In genomic region chr15:95160316-95160715, GRCh38 we compare ENCODE assay signal across 21 cellular contexts.
DNase-seq lines count a peak whose midpoint lies in the region; ATAC-seq and TF ChIP-seq lines count a peak whose summit lies in the region.
"Had no signal": no experiment of that assay in that cellular context is flagged by ENCODE, and none has a peak within 500 bp of the region (broad histone marks: within the 10 kb centered on the region; RNA-seq: fewer than 3 reads in every experiment).

No MANE protein-coding gene starts in this region.

- H2BK120ac ChIP-seq in mesenchymal stem cell (ENCODE audit: low read depth, low read length) = no peak overlapping the region

- TF ChIP-seq CTCF in chondrocyte (IDR thresholded peaks at IDR 0.05) = no peak
- no peak for TF ChIP-seq CTCF in GM10266 (IDR thresholded peaks at IDR 0.05; ENCODE audit: control insufficient read depth, insufficient read depth, low read depth, missing control alignments)

- H3K4me1 Mint-ChIP-seq in chondrocyte (ENCODE audit: low read depth) = peaks cover 48% of the 10 kb centered on the region
- H3K4me1 Mint-ChIP-seq: CD4-positive, CD25-positive, alpha-beta regulatory T cell had no signal

- H3K36me3 Mint-ChIP-seq in chondrocyte (ENCODE audit: low read depth) = peaks cover 2% of the 10 kb centered on the region
- H3K36me3 Mint-ChIP-seq: CD4-positive, CD25-positive, alpha-beta regulatory T cell; CD8-positive, alpha-beta T cell had no signal

- peaks cover 23% of the 10 kb centered on the region for H3K9me3 Mint-ChIP-seq in chondrocyte (ENCODE audit: low read depth)
- H3K9me3 Mint-ChIP-seq: HFFc6 had no signal

- peak overlapping the region; percentile 47 for H2AK5ac ChIP-seq in mesenchymal stem cell (ENCODE audit: low read length, severe bottlenecking)

- no peak overlapping the region for H3K4me3 ChIP-seq in mesenchymal stem cell (ENCODE audit: insufficient read depth in 1 of 2, low read depth in 1 of 2, low read length in 2 of 2)
- H3K4me3 ChIP-seq: A549, HAP-1 had no signal

- peaks cover 2% of the 10 kb centered on the region for H3K4me1 ChIP-seq in mesenchymal stem cell (ENCODE audit: control insufficient read depth, insufficient read depth, low read depth, low read length)
- H3K4me1 ChIP-seq: A549, BE2C, HAP-1 had no signal

- H2BK5ac ChIP-seq in mesenchymal stem cell (ENCODE audit: low read depth, low read length, poor library complexity, severe bottlenecking) = no peak overlapping the region

- H3K23ac ChIP-seq in mesenchymal stem cell (ENCODE audit: low read length in 2 of 2) = no peak overlapping the region

- ATAC-seq in left ventricle myocardium superior (peak; percentile 54), Right ventricle myocardium inferior (no peak)
- ATAC-seq: A549; CD8-positive, alpha-beta T cell had no signal

- H3K27ac ChIP-seq in mesenchymal stem cell (ENCODE audit: low read length, poor library complexity, severe bottlenecking) = no peak overlapping the region
- H3K27ac ChIP-seq: A549, C4-2B had no signal

- H4K8ac ChIP-seq in mesenchymal stem cell (ENCODE audit: low read length) = peak overlapping the region; percentile 42

- peak overlapping the region; percentile 22 for H3K27ac Mint-ChIP-seq in chondrocyte (ENCODE audit: unreplicated experiment)
- H3K27ac Mint-ChIP-seq: CD4-positive, CD25-positive, alpha-beta regulatory T cell; CD8-positive, alpha-beta T cell; HFFc6 had no signal

- no peak overlapping the region for H3K4me2 ChIP-seq in mesenchymal stem cell (ENCODE audit: low read length, poor library complexity, severe bottlenecking)
- H3K4me2 ChIP-seq: A549 had no signal

- no peak overlapping the region for H3K4me3 Mint-ChIP-seq in chondrocyte (ENCODE audit: unreplicated experiment)
- H3K4me3 Mint-ChIP-seq: CD4-positive, CD25-positive, alpha-beta regulatory T cell; CD8-positive, alpha-beta T cell; HFFc6 had no signal

- H3K79me1 ChIP-seq in mesenchymal stem cell (replicated peaks; ENCODE audit: low read length, poor library complexity, severe bottlenecking) = no peaks in the 10 kb centered on the region

- H3K27me3 ChIP-seq in mesenchymal stem cell (ENCODE audit: control insufficient read depth in 1 of 2, insufficient read depth in 1 of 2, low read length in 2 of 2) = no peaks in the 10 kb centered on the region
- H3K27me3 ChIP-seq: BE2C had no signal

- no peak overlapping the region for H2BK12ac ChIP-seq in mesenchymal stem cell (ENCODE audit: low read length in 2 of 2)

- H3K9ac ChIP-seq in mesenchymal stem cell (ENCODE audit: low read length) = no peak overlapping the region

- peak overlapping the region in 1 of 2 experiments; percentile 13 for H3K4ac ChIP-seq in mesenchymal stem cell (ENCODE audit: low read depth in 1 of 2, low read length in 2 of 2)

- 84% methylated on average over 4 of the region's 4 CpGs for WGBS in mesenchymal stem cell

- peaks cover 8% of the 10 kb centered on the region for H3K9me3 ChIP-seq in mesenchymal stem cell (ENCODE audit: control insufficient read depth, low read length)
- H3K9me3 ChIP-seq: BE2C, HAP-1 had no signal

- H3K27me3 Mint-ChIP-seq in chondrocyte (ENCODE audit: low read depth) = no peaks in the 10 kb centered on the region
- H3K27me3 Mint-ChIP-seq: CD4-positive, CD25-positive, alpha-beta regulatory T cell had no signal

- no peak overlapping the region for H2AFZ ChIP-seq in mesenchymal stem cell (ENCODE audit: low read depth, low read length)

- intact Hi-C loops in left ventricle myocardium superior (cut with micrococcal nuclease) = no loop called here
- intact Hi-C loops in Right ventricle myocardium inferior (cut with DNase I) = no loop called here

- no peak overlapping the region for H2BK15ac ChIP-seq in mesenchymal stem cell (ENCODE audit: low read depth, poor library complexity, severe bottlenecking)

- no peak overlapping the region for H4K91ac ChIP-seq in mesenchymal stem cell (ENCODE audit: low read length)

- H3K36me3 ChIP-seq in mesenchymal stem cell (ENCODE audit: control insufficient read depth in 1 of 2, insufficient read depth in 2 of 2, low read depth in 1 of 2, low read length in 2 of 2) = no peaks in the 10 kb centered on the region
- H3K36me3 ChIP-seq: BE2C, HAP-1 had no signal

- no peak overlapping the region for H3K18ac ChIP-seq in mesenchymal stem cell (ENCODE audit: low read depth in 1 of 2, low read length in 2 of 2)

- DNase-seq in left ventricle myocardium superior (no peak), Right ventricle myocardium inferior (ENCODE audit: missing footprints) (no peak), chondrocyte (ENCODE audit: low spot score) (no peak), mesenchymal stem cell (no peak), GM10266 (ENCODE audit: extremely low spot score) (no peak), NCI-H510A treated with DMSO at 0.1 percent for 48 hours (lab: John Stamatoyannopoulos, UW) (no peak), NCI-H82 (lab: John Stamatoyannopoulos, UW) (no peak)
- DNase-seq: 8988T; ACHN; AML-193; BE2C; CD4-positive, CD25-positive, alpha-beta regulatory T cell; CD8-positive, alpha-beta T cell; DMS 273 treated with DMSO at 0.1 percent for 48 hours; DMS79; EL; GDM1; HFFc6 had no signal

- no peak overlapping the region for H3K14ac ChIP-seq in mesenchymal stem cell (ENCODE audit: low read length in 2 of 2)
